Comparison of ENCODE assay signal across 8 cellular contexts in the genomic region with DNA sequence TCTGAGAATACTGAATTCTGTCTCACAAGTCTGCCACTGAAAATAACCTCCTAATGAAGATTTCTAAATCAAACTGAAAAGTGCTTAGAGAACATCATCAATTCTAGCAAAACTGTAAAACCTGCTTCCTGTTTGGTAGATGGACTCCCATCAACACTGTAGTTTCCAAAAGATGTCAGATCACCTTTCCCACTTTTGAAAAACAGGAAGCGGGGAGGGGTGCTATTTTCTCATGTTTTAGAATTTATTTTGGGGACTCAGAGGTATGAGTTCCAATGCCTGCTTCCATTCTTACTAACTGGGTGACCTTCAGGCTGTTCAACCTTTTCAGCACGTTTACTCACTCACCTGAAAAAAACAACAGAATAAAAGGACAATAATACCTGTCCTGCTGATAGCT. TPM values are rescaled to one million over a fixed set of nuclear protein-coding genes. Genes with fewer than 3 reads are reported as not detected.
DNase-seq lines count a peak whose midpoint lies in the region; ATAC-seq and TF ChIP-seq lines count a peak whose summit lies in the region.

No MANE protein-coding gene starts in this region.

- peak overlapping the region; percentile 92 for H3K27ac Mint-ChIP-seq in T-helper 1 cell treated with Interleukin-12 subunit alpha and Interleukin-12 subunit beta and Interleukin-4 antibody, amounts not matched to agents 30 μg/mL and 1 μg/mL, for 36 hours
- H3K27ac Mint-ChIP-seq in activated CD8-positive, alpha-beta T cell treated with anti-CD3 and anti-CD28 coated beads for 36 hours, result peak overlapping the region; percentile 96
- H3K27ac Mint-ChIP-seq in immature natural killer cell, result peak overlapping the region; percentile 25 to 95 (median 92)

- H3K27ac ChIP-seq in stomach smooth muscle (ENCODE audit: low read length), result no peak overlapping the region

- H3K27me3 ChIP-seq in stomach smooth muscle (ENCODE audit: control insufficient read depth in 1 of 2, insufficient read depth in 2 of 2, low read length in 2 of 2), result no peaks in the 10 kb centered on the region

- no peaks in the 10 kb centered on the region for H3K9me3 Mint-ChIP-seq in T-helper 1 cell treated with Interleukin-12 subunit alpha and Interleukin-12 subunit beta and Interleukin-4 antibody, amounts not matched to agents 30 μg/mL and 1 μg/mL, for 36 hours
- no peaks in the 10 kb centered on the region for H3K9me3 Mint-ChIP-seq in activated CD8-positive, alpha-beta T cell treated with anti-CD3 and anti-CD28 coated beads for 36 hours
- no peaks in the 10 kb centered on the region for H3K9me3 Mint-ChIP-seq in immature natural killer cell

- H3K27me3 Mint-ChIP-seq in T-helper 1 cell treated with Interleukin-12 subunit alpha and Interleukin-12 subunit beta and Interleukin-4 antibody, amounts not matched to agents 30 μg/mL and 1 μg/mL, for 36 hours (ENCODE audit: low read depth), result no peaks in the 10 kb centered on the region
- H3K27me3 Mint-ChIP-seq in activated CD8-positive, alpha-beta T cell treated with anti-CD3 and anti-CD28 coated beads for 36 hours, result no peaks in the 10 kb centered on the region
- peaks cover 6 to 7% (median 6%) of the 10 kb centered on the region in 3 donors for H3K27me3 Mint-ChIP-seq in immature natural killer cell (ENCODE audit: low read depth in 3 of 3)

- ATAC-seq in activated CD8-positive, alpha-beta T cell treated with anti-CD3 and anti-CD28 coated beads for 36 hours, result no peak

- peaks cover 59% of the 10 kb centered on the region for H3K36me3 Mint-ChIP-seq in T-helper 1 cell treated with Interleukin-12 subunit alpha and Interleukin-12 subunit beta and Interleukin-4 antibody, amounts not matched to agents 30 μg/mL and 1 μg/mL, for 36 hours (ENCODE audit: low read depth)
- peaks cover 69% of the 10 kb centered on the region for H3K36me3 Mint-ChIP-seq in activated CD8-positive, alpha-beta T cell treated with anti-CD3 and anti-CD28 coated beads for 36 hours (ENCODE audit: low read depth)
- H3K36me3 Mint-ChIP-seq in immature natural killer cell, result peaks cover 18 to 32% (median 28%) of the 10 kb centered on the region in 3 donors

- intact Hi-C loops in activated CD8-positive, alpha-beta T cell treated with anti-CD3 and anti-CD28 coated beads for 36 hours (cut with micrococcal nuclease), result loop anchor here (5.0 kb wide), 1 partner anchor 139 kb away; no protein-coding TSS in a partner anchor

- TF ChIP-seq CTCF in activated CD8-positive, alpha-beta T cell treated with anti-CD3 and anti-CD28 coated beads for 36 hours (IDR thresholded peaks at IDR 0.05), result no peak

- peaks cover 55% of the 10 kb centered on the region for H3K4me1 Mint-ChIP-seq in T-helper 1 cell treated with Interleukin-12 subunit alpha and Interleukin-12 subunit beta and Interleukin-4 antibody, amounts not matched to agents 30 μg/mL and 1 μg/mL, for 36 hours (ENCODE audit: low read depth)
- H3K4me1 Mint-ChIP-seq in activated CD8-positive, alpha-beta T cell treated with anti-CD3 and anti-CD28 coated beads for 36 hours (ENCODE audit: low read depth), result peaks cover 74% of the 10 kb centered on the region
- peaks cover 63 to 69% of the 10 kb centered on the region in 2 donors for H3K4me1 Mint-ChIP-seq in immature natural killer cell

- H3K9me3 ChIP-seq in stomach smooth muscle (ENCODE audit: control insufficient read depth in 2 of 2, low read length in 2 of 2), result no peaks in the 10 kb centered on the region

- peaks cover 14% of the 10 kb centered on the region for H3K4me1 ChIP-seq in stomach smooth muscle (ENCODE audit: control insufficient read depth, insufficient read depth, low read length)

- peak overlapping the region; percentile 60 to 85 for H3K4me3 ChIP-seq in stomach smooth muscle (ENCODE audit: low read length in 2 of 2)

- H3K36me3 ChIP-seq in stomach smooth muscle (ENCODE audit: control insufficient read depth in 2 of 2, insufficient read depth in 2 of 2, low read length in 2 of 2), result peaks cover 17 to 28% of the 10 kb centered on the region in 2 donors

- CTCF ChIA-PET in activated CD8-positive, alpha-beta T cell treated with anti-CD3 and anti-CD28 coated beads for 36 hours (lab: Charles Lee), result interaction anchor here (0.7 to 1.9 kb wide), 4 partner anchors 8 to 191 kb away, joined by 3 to 5 read pairs (median 4); a partner anchor contains a TSS

- POLR2A ChIA-PET in activated CD8-positive, alpha-beta T cell treated with anti-CD3 and anti-CD28 coated beads for 36 hours (lab: Charles Lee), result interaction anchor here (1.3 to 4.2 kb wide), 9 partner anchors 8 to 142 kb away, joined by 3 to 40 read pairs (median 7); a partner anchor contains a TSS

- no peak for DNase-seq in T-helper 1 cell
- DNase-seq in activated CD8-positive, alpha-beta T cell treated with anti-CD3 and anti-CD28 coated beads for 36 hours, result no peak
- DNase-seq in immature natural killer cell, result no peak
- DNase-seq in DMS79 (lab: John Stamatoyannopoulos, UW), result no peak
- no peak for DNase-seq in stimulated activated CD4-positive, alpha-beta T cell treated with anti-CD3 and anti-CD28 coated beads, Interleukin-15, amount 100 ng/mL, for 24 hours
- DNase-seq in NK-92 treated with Interleukin-12 subunit alpha and Interleukin-12 subunit beta, amount 100 ng/mL, for 24 hours (lab: John Stamatoyannopoulos, UW), result no peak

- peak overlapping the region; percentile 92 for H3K4me3 Mint-ChIP-seq in T-helper 1 cell treated with Interleukin-12 subunit alpha and Interleukin-12 subunit beta and Interleukin-4 antibody, amounts not matched to agents 30 μg/mL and 1 μg/mL, for 36 hours
- H3K4me3 Mint-ChIP-seq in activated CD8-positive, alpha-beta T cell treated with anti-CD3 and anti-CD28 coated beads for 36 hours, result peak overlapping the region; percentile 78
- H3K4me3 Mint-ChIP-seq in immature natural killer cell, result peak overlapping the region; percentile 93 to 96 (median 95)

- H3K9ac ChIP-seq in stomach smooth muscle (ENCODE audit: low read length in 2 of 2), result no peak overlapping the region

RNA-seq across cellular contexts. Expression of a gene that starts 1.2 kb away (rescaled TPM):
- 10 to 100 TPM; 67.4 to 68.8 TPM for total RNA-seq in activated CD8-positive, alpha-beta T cell treated with anti-CD3 and anti-CD28 coated beads for 36 hours
- polyA plus RNA-seq in immature natural killer cell, result 100 to 1,000 TPM in 1 of 3 donors, 10 to 100 TPM in 2; 43.3 to 138 (median 91.7) TPM

RNA-seq across cellular contexts. Expression of a gene that starts 11.7 kb away (rescaled TPM):
- total RNA-seq in activated CD8-positive, alpha-beta T cell treated with anti-CD3 and anti-CD28 coated beads for 36 hours, result 100 to 1,000 TPM; 140 to 145 TPM
- 10 to 100 TPM; 31.5 to 43.3 (median 37.8) TPM for polyA plus RNA-seq in immature natural killer cell

RNA-seq across cellular contexts. Expression of a gene that starts 11.7 kb away (rescaled TPM):
- total RNA-seq in activated CD8-positive, alpha-beta T cell treated with anti-CD3 and anti-CD28 coated beads for 36 hours, result not detected
- 10 to 100 TPM in 1 of 3 donors, 1 to 10 TPM in 2; 2.6 to 22.5 (median 4.3) TPM for polyA plus RNA-seq in immature natural killer cell

RNA-seq across cellular contexts. Expression of a gene that starts 23.9 kb away (rescaled TPM):
- total RNA-seq in activated CD8-positive, alpha-beta T cell treated with anti-CD3 and anti-CD28 coated beads for 36 hours, result 10 to 100 TPM; 17.9 to 18.4 TPM
- 10 to 100 TPM in 1 of 3 donors, 1 to 10 TPM in 2; 2.6 to 10.5 (median 5.8) TPM for polyA plus RNA-seq in immature natural killer cell

RNA-seq across cellular contexts. Expression of a gene that starts 49.9 kb away (rescaled TPM):
- 100 to 1,000 TPM; 106 to 120 TPM for total RNA-seq in activated CD8-positive, alpha-beta T cell treated with anti-CD3 and anti-CD28 coated beads for 36 hours
- polyA plus RNA-seq in immature natural killer cell, result 100 to 1,000 TPM in 1 of 3 donors, 10 to 100 TPM in 2; 67.1 to 104 (median 71.7) TPM
